1 cellular context compared by ENCODE assay signal in the genomic region with DNA sequence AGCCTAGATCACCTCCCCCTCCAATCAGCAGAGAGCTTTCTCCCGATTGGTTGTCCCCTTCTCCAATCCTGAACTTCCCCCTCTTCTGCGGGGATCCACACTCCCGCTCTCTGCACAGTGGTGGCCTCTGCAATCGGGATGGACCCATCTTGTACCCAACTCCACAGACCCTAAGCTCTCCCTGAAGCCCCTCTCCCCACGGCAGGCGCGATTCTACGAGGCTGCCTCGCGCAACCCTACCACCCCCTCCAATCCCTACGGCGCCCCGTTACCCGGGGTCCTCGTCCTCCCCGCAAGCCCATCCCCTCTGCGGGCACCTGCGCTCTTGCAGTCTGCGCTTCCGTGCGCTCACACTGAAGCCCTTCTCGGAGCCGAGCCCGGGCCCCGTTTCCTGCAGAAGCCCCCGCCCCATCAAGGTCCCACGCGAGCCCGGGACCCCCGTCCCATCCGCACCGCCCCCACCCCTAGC.
TF ChIP-seq lines count a peak whose summit lies in the region.

No MANE protein-coding gene starts in this region.

TF ChIP-seq in HEK293, 187 proteins besides CTCF, POLR2A, EP300 and RAD21 (continued from another document and continues in another):
- TF ChIP-seq, protein P1, sequence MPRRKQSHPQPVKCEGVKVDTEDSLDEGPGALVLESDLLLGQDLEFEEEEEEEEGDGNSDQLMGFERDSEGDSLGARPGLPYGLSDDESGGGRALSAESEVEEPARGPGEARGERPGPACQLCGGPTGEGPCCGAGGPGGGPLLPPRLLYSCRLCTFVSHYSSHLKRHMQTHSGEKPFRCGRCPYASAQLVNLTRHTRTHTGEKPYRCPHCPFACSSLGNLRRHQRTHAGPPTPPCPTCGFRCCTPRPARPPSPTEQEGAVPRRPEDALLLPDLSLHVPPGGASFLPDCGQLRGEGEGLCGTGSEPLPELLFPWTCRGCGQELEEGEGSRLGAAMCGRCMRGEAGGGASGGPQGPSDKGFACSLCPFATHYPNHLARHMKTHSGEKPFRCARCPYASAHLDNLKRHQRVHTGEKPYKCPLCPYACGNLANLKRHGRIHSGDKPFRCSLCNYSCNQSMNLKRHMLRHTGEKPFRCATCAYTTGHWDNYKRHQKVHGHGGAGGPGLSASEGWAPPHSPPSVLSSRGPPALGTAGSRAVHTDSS (tag by site-specific recombination; IDR thresholded peaks at IDR 0.05), result no peak
- TF ChIP-seq ZNF157 (tag by site-specific recombination; IDR thresholded peaks at IDR 0.05), result 0 out of 2 replicates have a peak, but pooled peaks have one; percentile 27
- TF ChIP-seq GLIS1 (tag by site-specific recombination; IDR thresholded peaks at IDR 0.05), result peak; percentile 87
- TF ChIP-seq ZNF624 (tag by site-specific recombination; IDR thresholded peaks at IDR 0.05), result no peak
- TF ChIP-seq ZNF626 (tag by site-specific recombination; IDR thresholded peaks at IDR 0.05), result no peak
- TF ChIP-seq, protein P2, sequence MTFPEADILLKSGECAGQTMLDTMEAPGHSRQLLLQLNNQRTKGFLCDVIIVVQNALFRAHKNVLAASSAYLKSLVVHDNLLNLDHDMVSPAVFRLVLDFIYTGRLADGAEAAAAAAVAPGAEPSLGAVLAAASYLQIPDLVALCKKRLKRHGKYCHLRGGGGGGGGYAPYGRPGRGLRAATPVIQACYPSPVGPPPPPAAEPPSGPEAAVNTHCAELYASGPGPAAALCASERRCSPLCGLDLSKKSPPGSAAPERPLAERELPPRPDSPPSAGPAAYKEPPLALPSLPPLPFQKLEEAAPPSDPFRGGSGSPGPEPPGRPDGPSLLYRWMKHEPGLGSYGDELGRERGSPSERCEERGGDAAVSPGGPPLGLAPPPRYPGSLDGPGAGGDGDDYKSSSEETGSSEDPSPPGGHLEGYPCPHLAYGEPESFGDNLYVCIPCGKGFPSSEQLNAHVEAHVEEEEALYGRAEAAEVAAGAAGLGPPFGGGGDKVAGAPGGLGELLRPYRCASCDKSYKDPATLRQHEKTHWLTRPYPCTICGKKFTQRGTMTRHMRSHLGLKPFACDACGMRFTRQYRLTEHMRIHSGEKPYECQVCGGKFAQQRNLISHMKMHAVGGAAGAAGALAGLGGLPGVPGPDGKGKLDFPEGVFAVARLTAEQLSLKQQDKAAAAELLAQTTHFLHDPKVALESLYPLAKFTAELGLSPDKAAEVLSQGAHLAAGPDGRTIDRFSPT (tag by site-specific recombination; IDR thresholded peaks at IDR 0.05), result no peak
- peak; percentile 91 for TF ChIP-seq ZBTB7A (tag by site-specific recombination; IDR thresholded peaks at IDR 0.05; ENCODE audit: low read depth)
- TF ChIP-seq, protein P3, sequence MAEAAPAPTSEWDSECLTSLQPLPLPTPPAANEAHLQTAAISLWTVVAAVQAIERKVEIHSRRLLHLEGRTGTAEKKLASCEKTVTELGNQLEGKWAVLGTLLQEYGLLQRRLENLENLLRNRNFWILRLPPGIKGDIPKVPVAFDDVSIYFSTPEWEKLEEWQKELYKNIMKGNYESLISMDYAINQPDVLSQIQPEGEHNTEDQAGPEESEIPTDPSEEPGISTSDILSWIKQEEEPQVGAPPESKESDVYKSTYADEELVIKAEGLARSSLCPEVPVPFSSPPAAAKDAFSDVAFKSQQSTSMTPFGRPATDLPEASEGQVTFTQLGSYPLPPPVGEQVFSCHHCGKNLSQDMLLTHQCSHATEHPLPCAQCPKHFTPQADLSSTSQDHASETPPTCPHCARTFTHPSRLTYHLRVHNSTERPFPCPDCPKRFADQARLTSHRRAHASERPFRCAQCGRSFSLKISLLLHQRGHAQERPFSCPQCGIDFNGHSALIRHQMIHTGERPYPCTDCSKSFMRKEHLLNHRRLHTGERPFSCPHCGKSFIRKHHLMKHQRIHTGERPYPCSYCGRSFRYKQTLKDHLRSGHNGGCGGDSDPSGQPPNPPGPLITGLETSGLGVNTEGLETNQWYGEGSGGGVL (tag by site-specific recombination; IDR thresholded peaks at IDR 0.05), result peak; percentile 65; the same call in 1 of the 2 replicates
- no peak for TF ChIP-seq ZNF416 (tag by site-specific recombination; IDR thresholded peaks at IDR 0.05)
- TF ChIP-seq, protein P4, sequence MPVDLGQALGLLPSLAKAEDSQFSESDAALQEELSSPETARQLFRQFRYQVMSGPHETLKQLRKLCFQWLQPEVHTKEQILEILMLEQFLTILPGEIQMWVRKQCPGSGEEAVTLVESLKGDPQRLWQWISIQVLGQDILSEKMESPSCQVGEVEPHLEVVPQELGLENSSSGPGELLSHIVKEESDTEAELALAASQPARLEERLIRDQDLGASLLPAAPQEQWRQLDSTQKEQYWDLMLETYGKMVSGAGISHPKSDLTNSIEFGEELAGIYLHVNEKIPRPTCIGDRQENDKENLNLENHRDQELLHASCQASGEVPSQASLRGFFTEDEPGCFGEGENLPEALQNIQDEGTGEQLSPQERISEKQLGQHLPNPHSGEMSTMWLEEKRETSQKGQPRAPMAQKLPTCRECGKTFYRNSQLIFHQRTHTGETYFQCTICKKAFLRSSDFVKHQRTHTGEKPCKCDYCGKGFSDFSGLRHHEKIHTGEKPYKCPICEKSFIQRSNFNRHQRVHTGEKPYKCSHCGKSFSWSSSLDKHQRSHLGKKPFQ (tag by site-specific recombination; IDR thresholded peaks at IDR 0.05), result no peak
- TF ChIP-seq KLF9 (tag by site-specific recombination; IDR thresholded peaks at IDR 0.05; ENCODE audit: low read depth), result peak; percentile 53
- TF ChIP-seq ZNF48 (tag by site-specific recombination; IDR thresholded peaks at IDR 0.05), result no peak
- no peak for TF ChIP-seq ZNF16 (tag by site-specific recombination; IDR thresholded peaks at IDR 0.05; ENCODE audit: low read depth)
- no peak for TF ChIP-seq MEIS1 (CRISPR knock-in tag; IDR thresholded peaks at IDR 0.05; ENCODE audit: borderline replicate concordance)
- TF ChIP-seq ZFP69B (tag by site-specific recombination; IDR thresholded peaks at IDR 0.05), result peak; percentile 69
- TF ChIP-seq ZNF324 (tag by site-specific recombination; IDR thresholded peaks at IDR 0.05), result no peak
- TF ChIP-seq ZNF266 (tag by site-specific recombination; IDR thresholded peaks at IDR 0.05; ENCODE audit: low read depth), result no peak
- no peak for TF ChIP-seq PRDM1 (tag by site-specific recombination; IDR thresholded peaks at IDR 0.05)
- TF ChIP-seq ZNF677 (tag by site-specific recombination; IDR thresholded peaks at IDR 0.05), result no peak
- 0 out of 2 replicates have a peak, but pooled peaks have one; percentile 38 for TF ChIP-seq ZNF2 (tag by site-specific recombination; IDR thresholded peaks at IDR 0.05)
- TF ChIP-seq, protein P5, sequence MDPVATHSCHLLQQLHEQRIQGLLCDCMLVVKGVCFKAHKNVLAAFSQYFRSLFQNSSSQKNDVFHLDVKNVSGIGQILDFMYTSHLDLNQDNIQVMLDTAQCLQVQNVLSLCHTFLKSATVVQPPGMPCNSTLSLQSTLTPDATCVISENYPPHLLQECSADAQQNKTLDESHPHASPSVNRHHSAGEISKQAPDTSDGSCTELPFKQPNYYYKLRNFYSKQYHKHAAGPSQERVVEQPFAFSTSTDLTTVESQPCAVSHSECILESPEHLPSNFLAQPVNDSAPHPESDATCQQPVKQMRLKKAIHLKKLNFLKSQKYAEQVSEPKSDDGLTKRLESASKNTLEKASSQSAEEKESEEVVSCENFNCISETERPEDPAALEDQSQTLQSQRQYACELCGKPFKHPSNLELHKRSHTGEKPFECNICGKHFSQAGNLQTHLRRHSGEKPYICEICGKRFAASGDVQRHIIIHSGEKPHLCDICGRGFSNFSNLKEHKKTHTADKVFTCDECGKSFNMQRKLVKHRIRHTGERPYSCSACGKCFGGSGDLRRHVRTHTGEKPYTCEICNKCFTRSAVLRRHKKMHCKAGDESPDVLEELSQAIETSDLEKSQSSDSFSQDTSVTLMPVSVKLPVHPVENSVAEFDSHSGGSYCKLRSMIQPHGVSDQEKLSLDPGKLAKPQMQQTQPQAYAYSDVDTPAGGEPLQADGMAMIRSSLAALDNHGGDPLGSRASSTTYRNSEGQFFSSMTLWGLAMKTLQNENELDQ (tag by site-specific recombination; IDR thresholded peaks at IDR 0.05; ENCODE audit: low read depth), result no peak
- peak; percentile 95 for TF ChIP-seq ZNF366 (tag by site-specific recombination; conservative IDR thresholded peaks at IDR 0.05)
- no peak for TF ChIP-seq ZNF184 (tag by site-specific recombination; IDR thresholded peaks at IDR 0.05)
- TF ChIP-seq BCL11B (tag by site-specific recombination; IDR thresholded peaks at IDR 0.05; ENCODE audit: low read depth), result no peak
- no peak for TF ChIP-seq OVOL3 (tag by site-specific recombination; IDR thresholded peaks at IDR 0.05)
- TF ChIP-seq, protein P6, sequence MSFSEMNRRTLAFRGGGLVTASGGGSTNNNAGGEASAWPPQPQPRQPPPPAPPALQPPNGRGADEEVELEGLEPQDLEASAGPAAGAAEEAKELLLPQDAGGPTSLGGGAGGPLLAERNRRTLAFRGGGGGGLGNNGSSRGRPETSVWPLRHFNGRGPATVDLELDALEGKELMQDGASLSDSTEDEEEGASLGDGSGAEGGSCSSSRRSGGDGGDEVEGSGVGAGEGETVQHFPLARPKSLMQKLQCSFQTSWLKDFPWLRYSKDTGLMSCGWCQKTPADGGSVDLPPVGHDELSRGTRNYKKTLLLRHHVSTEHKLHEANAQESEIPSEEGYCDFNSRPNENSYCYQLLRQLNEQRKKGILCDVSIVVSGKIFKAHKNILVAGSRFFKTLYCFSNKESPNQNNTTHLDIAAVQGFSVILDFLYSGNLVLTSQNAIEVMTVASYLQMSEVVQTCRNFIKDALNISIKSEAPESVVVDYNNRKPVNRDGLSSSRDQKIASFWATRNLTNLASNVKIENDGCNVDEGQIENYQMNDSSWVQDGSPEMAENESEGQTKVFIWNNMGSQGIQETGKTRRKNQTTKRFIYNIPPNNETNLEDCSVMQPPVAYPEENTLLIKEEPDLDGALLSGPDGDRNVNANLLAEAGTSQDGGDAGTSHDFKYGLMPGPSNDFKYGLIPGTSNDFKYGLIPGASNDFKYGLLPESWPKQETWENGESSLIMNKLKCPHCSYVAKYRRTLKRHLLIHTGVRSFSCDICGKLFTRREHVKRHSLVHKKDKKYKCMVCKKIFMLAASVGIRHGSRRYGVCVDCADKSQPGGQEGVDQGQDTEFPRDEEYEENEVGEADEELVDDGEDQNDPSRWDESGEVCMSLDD (tag by site-specific recombination; IDR thresholded peaks at IDR 0.05), result peak; percentile 89
- TF ChIP-seq SP3 (tag by site-specific recombination; IDR thresholded peaks at IDR 0.05), result peak; percentile 66
- TF ChIP-seq ZNF221 (tag by site-specific recombination; IDR thresholded peaks at IDR 0.05; ENCODE audit: borderline replicate concordance), result no peak
- no peak for TF ChIP-seq ZNF311 (tag by site-specific recombination; IDR thresholded peaks at IDR 0.05; ENCODE audit: borderline replicate concordance)
- no peak for TF ChIP-seq YY1 (tag by site-specific recombination; IDR thresholded peaks at IDR 0.05)
- TF ChIP-seq, protein P7, sequence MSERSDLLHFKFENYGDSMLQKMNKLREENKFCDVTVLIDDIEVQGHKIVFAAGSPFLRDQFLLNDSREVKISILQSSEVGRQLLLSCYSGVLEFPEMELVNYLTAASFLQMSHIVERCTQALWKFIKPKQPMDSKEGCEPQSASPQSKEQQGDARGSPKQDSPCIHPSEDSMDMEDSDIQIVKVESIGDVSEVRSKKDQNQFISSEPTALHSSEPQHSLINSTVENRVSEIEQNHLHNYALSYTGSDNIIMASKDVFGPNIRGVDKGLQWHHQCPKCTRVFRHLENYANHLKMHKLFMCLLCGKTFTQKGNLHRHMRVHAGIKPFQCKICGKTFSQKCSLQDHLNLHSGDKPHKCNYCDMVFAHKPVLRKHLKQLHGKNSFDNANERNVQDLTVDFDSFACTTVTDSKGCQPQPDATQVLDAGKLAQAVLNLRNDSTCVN (tag by site-specific recombination; optimal IDR thresholded peaks at IDR 0.05), result peak; percentile 51
- TF ChIP-seq, protein P8, sequence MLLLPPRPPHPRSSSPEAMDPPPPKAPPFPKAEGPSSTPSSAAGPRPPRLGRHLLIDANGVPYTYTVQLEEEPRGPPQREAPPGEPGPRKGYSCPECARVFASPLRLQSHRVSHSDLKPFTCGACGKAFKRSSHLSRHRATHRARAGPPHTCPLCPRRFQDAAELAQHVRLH (tag by site-specific recombination; IDR thresholded peaks at IDR 0.05), result no peak
- TF ChIP-seq ZNF701 (tag by site-specific recombination; IDR thresholded peaks at IDR 0.05), result no peak
- TF ChIP-seq KLF7 (tag by site-specific recombination; IDR thresholded peaks at IDR 0.05; ENCODE audit: borderline replicate concordance), result no peak
- TF ChIP-seq, protein P9, sequence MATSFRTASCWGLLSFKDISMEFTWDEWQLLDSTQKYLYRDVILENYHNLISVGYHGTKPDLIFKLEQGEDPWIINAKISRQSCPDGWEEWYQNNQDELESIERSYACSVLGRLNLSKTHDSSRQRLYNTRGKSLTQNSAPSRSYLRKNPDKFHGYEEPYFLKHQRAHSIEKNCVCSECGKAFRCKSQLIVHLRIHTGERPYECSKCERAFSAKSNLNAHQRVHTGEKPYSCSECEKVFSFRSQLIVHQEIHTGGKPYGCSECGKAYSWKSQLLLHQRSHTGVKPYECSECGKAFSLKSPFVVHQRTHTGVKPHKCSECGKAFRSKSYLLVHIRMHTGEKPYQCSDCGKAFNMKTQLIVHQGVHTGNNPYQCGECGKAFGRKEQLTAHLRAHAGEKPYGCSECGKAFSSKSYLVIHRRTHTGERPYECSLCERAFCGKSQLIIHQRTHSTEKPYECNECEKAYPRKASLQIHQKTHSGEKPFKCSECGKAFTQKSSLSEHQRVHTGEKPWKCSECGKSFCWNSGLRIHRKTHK (tag by site-specific recombination; IDR thresholded peaks at IDR 0.05), result no peak
- TF ChIP-seq MYNN (tag by site-specific recombination; IDR thresholded peaks at IDR 0.05; ENCODE audit: borderline replicate concordance), result no peak
- TF ChIP-seq ZNF561 (tag by site-specific recombination; IDR thresholded peaks at IDR 0.05; ENCODE audit: borderline replicate concordance), result no peak
- TF ChIP-seq ZSCAN23 (tag by site-specific recombination; IDR thresholded peaks at IDR 0.05), result peak; percentile 28; the same call in 1 of the 2 replicates
- TF ChIP-seq ZNF571 (tag by site-specific recombination; IDR thresholded peaks at IDR 0.05), result no peak
- peak; percentile 85 for TF ChIP-seq ZBTB17 (tag by site-specific recombination; IDR thresholded peaks at IDR 0.05)
- no peak for TF ChIP-seq ZNF791 (tag by site-specific recombination; IDR thresholded peaks at IDR 0.05)
- TF ChIP-seq, protein P10, sequence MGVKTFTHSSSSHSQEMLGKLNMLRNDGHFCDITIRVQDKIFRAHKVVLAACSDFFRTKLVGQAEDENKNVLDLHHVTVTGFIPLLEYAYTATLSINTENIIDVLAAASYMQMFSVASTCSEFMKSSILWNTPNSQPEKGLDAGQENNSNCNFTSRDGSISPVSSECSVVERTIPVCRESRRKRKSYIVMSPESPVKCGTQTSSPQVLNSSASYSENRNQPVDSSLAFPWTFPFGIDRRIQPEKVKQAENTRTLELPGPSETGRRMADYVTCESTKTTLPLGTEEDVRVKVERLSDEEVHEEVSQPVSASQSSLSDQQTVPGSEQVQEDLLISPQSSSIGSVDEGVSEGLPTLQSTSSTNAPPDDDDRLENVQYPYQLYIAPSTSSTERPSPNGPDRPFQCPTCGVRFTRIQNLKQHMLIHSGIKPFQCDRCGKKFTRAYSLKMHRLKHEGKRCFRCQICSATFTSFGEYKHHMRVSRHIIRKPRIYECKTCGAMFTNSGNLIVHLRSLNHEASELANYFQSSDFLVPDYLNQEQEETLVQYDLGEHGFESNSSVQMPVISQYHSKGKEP (tag by site-specific recombination; IDR thresholded peaks at IDR 0.05), result no peak
